ENCODE assay signal across 8 cellular contexts in the genomic region with DNA sequence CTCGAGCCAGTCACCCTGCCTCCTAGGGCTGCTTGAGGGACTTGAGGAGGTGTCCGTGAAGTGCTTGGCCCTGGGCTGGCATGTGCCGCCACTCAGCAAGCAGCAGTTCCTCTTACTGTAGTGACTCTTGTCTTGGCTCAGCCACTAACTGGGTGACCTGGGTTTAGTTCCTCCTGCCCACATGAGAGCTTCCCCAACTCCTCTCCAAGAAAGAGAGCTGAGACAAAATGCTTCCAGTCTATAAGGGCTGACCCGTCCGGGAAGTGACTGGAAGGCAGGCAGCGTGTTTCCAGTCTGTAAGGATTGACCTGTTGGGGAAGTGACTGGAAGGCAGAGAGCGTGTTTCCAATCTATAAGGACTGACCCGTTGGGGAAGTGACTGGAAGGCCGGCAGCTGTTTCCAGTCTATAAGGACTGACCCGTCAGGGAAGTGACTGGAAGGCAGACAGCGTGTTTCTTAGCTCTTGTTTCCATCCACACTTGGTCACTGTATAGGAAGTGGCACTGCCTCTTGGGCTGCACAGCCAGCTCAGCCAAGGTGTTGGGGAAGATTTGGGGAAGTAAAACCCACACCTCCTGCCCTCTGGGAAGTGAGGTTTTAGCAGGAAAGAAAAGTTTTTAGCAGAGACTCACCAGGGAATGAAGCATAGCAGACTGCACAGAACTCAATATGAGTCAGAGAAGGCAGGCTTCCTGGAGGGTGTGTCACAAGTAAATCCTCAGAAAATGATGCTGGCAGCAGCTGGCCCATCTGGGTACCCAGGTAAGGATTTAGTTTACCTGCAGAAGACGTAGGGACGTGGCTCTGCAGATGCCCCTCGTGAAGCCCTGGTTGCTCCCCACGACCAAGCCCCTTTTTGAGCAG. TPM values are rescaled to one million over a fixed set of nuclear protein-coding genes. Genes with fewer than 3 reads are reported as not detected.
DNase-seq lines count a peak whose midpoint lies in the region; ATAC-seq, FAIRE-seq and TF ChIP-seq lines count a peak whose summit lies in the region.

No MANE protein-coding gene starts in this region.

- H3K4me3 ChIP-seq in fibroblast of lung (replicated peaks in 1 of 4; ENCODE audit: control extremely low read depth in 1 of 4, insufficient read depth in 1 of 4, low read depth in 3 of 4, low read length in 4 of 4), result no peak overlapping the region
- no peak overlapping the region for H3K4me3 ChIP-seq in pancreas
- H3K4me3 ChIP-seq in H7 (ENCODE audit: insufficient read depth, low read depth, low read length), result no peak overlapping the region

- H3K9ac ChIP-seq in fibroblast of lung (ENCODE audit: insufficient read depth, low read length), result no peak overlapping the region

- no peaks in the 10 kb centered on the region for H3K79me2 ChIP-seq in fibroblast of lung (ENCODE audit: control insufficient read depth, insufficient read depth, low read length)

- TF ChIP-seq CTCF in fibroblast of lung (conservative IDR thresholded peaks at IDR 0.05 in 1 of 2, IDR thresholded peaks at IDR 0.05 in 1 of 2; ENCODE audit: low read depth in 1 of 2, low read length in 2 of 2) (no peak), pancreas (IDR thresholded peaks at IDR 0.05) (no peak), GM20000 (IDR thresholded peaks at IDR 0.05; ENCODE audit: extremely low read depth, missing control alignments) (no peak)

- H3K27me3 ChIP-seq in fibroblast of lung (ENCODE audit: control insufficient read depth, insufficient read depth, low read length) (no peaks in the 10 kb centered on the region), pancreas (no peaks in the 10 kb centered on the region), H7 (ENCODE audit: control insufficient read depth, insufficient read depth, low read length) (no peaks in the 10 kb centered on the region)

- no peaks in the 10 kb centered on the region for H4K20me1 ChIP-seq in fibroblast of lung (ENCODE audit: control insufficient read depth, extremely low read depth, insufficient read depth, low read length)

- DNase-seq in GM03348 (ENCODE audit: low spot score) (peak; percentile 61), RPMI7951 (ENCODE audit: low read depth) (peak; percentile 31), fibroblast of lung (ENCODE audit: low read depth in 2 of 2) (peak; percentile 40 to 56), pancreas (peak in 1 of 6 donors; percentile 50), T1000 (lab: John Stamatoyannopoulos, UW) (no peak), H7 (no peak), GM20000 (ENCODE audit: low spot score) (no peak)

- H3K4me1 ChIP-seq in fibroblast of lung (ENCODE audit: control insufficient read depth, extremely low read depth, insufficient read depth, low read length), result peaks cover 22% of the 10 kb centered on the region
- H3K4me1 ChIP-seq in pancreas, result no peaks in the 10 kb centered on the region

- no peak for FAIRE-seq in pancreas (lab: Jason Lieb, UNC)

- H3K36me3 ChIP-seq in fibroblast of lung (ENCODE audit: control insufficient read depth, insufficient read depth, low read length) (peaks cover 26% of the 10 kb centered on the region), pancreas (peaks cover 10 to 53% (median 35%) of the 10 kb centered on the region in 3 donors), H7 (replicated peaks; ENCODE audit: control insufficient read depth, insufficient read depth, low read length) (peaks cover 10% of the 10 kb centered on the region)

- H3K4me2 ChIP-seq in fibroblast of lung (ENCODE audit: extremely low read depth, insufficient read depth, low read length), result no peak overlapping the region

- intact Hi-C loops in pancreas (cut with DNase I), result no loop called here

- H3K9me3 ChIP-seq in fibroblast of lung (ENCODE audit: control insufficient read depth, insufficient read depth, low read depth, low read length) (no peaks in the 10 kb centered on the region), pancreas (no peaks in the 10 kb centered on the region)

- 87 to 88% methylated on average over 15 of the region's 15 CpGs for WGBS in pancreas, 2 donors

- H3K27ac ChIP-seq in fibroblast of lung (ENCODE audit: insufficient read depth, low read length) (peak overlapping the region; percentile 52), pancreas (peak overlapping the region in 2 of 4 donors; percentile 52 to 61)

- ATAC-seq in pancreas (peak in 3 of 4 donors; percentile 17 to 59 (median 54)), HG02938 (IDR thresholded peaks at IDR 0.05; ENCODE audit: unreplicated experiment) (no peak)

- no peak overlapping the region for H2AFZ ChIP-seq in fibroblast of lung (ENCODE audit: low read length)

RNA-seq across cellular contexts. Expression of a gene that starts 53.2 kb away (rescaled TPM):
- total RNA-seq in RPMI7951 (2014; rRNA removed; shearing (Covaris generic)), result 19.1 and 23.0 TPM in 2 replicates
- total RNA-seq in fibroblast of lung (18.2 and 18.7 TPM in 2 replicates), pancreas (10 to 100 TPM; 35.8 to 61.8 (median 46.8) TPM)
- polyA plus RNA-seq in fibroblast of lung (63.0 and 82.2 TPM in 2 replicates), pancreas (10 to 100 TPM; 21.2 to 37.0 TPM)
- 53.2 and 71.9 TPM in 2 replicates for polyA plus RNA-seq in fibroblast of lung (2012)
- 137 and 359 TPM in 2 replicates for polyA minus RNA-seq in fibroblast of lung (ENCODE audit: low replicate concordance)
- 78.6 and 87.5 TPM in 2 replicates for total RNA-seq in H7 (2014; rRNA removed; shearing (Covaris generic))

Comparison
In these comparisons a context has a peak if more than half of its experiments do, and no peak if none do; other contexts are left out.
1. DNase-seq: peak in GM03348 (single experiment), RPMI7951 (single experiment) and fibroblast of lung (2 of 2); none in T1000 (single experiment), H7 (single experiment) and GM20000 (single experiment).